ENCODE assay signal across 13 cellular contexts in the genomic region with DNA sequence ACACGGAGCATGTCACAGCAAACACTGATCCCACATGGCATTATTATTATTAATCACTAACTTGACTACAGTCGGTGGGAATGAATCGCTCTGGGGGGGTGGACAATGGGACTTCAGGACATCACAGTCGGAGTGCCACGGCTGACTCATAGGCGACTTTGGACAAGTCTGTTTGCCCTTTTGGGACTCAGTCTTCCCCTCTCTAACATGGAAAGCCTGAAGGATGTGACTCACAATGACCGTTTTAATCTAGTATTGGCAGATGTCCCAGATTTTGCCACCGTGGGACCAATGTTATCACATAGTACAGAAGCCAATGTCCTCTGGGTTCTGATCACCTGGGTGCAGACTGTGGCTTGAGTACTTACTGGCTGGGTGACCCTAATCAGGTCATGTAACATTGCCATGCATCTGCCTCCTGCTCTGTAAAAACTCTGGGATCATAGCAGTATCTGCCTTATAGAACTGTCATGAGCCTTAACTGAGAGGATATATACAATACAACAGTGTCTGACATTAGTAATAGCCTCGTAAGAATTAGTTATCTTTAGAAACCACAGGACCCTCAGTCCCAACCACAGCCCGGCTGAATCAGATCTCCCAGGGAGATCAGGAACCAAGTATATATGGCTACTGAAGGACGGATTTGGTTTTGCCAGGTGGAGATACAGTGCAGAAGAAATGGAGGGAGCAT.
DNase-seq lines count a peak whose midpoint lies in the region; ATAC-seq and TF ChIP-seq lines count a peak whose summit lies in the region.
"Had no signal": no experiment of that assay in that cellular context is flagged by ENCODE, and none has a peak within 500 bp of the region (broad histone marks: within the 10 kb centered on the region; RNA-seq: fewer than 3 reads in every experiment).

No MANE protein-coding gene starts in this region.

- no peaks in the 10 kb centered on the region for H3K9me2 ChIP-seq in GM23338 (ENCODE audit: insufficient read depth)
- H3K9me2 ChIP-seq in hepatocyte (replicated peaks; ENCODE audit: insufficient read depth), result no peaks in the 10 kb centered on the region

- ATAC-seq in activated naive CD8-positive, alpha-beta T cell treated with anti-CD3 and anti-CD28 coated beads, Interleukin-2, amount 50 U/mL, for 24 hours, result peak; percentile 39
- ATAC-seq in GM23338, result no peak
- ATAC-seq: left lobe of liver had no signal

- H3K27me3 Mint-ChIP-seq in activated naive CD8-positive, alpha-beta T cell treated with anti-CD3 and anti-CD28 coated beads, Interleukin-2, amount 50 U/mL, for 24 hours, result no peaks in the 10 kb centered on the region
- no peaks in the 10 kb centered on the region for H3K27me3 Mint-ChIP-seq in activated naive CD8-positive, alpha-beta T cell treated with anti-CD3 and anti-CD28 coated beads for 36 hours
- peaks cover 2% of the 10 kb centered on the region for H3K27me3 Mint-ChIP-seq in GM23338 (ENCODE audit: insufficient read depth, low read depth, poor library complexity)

- H4K20me1 ChIP-seq in GM23338 (replicated peaks; ENCODE audit: insufficient read depth) (no peaks in the 10 kb centered on the region), hepatocyte (ENCODE audit: insufficient read depth, poor library complexity, severe bottlenecking) (no peaks in the 10 kb centered on the region)

- H3F3A ChIP-seq in GM23338 (replicated peaks; ENCODE audit: low read depth), result no peaks in the 10 kb centered on the region

- 80% methylated on average over 11 of the region's 11 CpGs for WGBS in hepatocyte (ENCODE audit: low lambda C conversion rate, missing lambda C conversion rate)

- H3K4me3 Mint-ChIP-seq in activated naive CD8-positive, alpha-beta T cell treated with anti-CD3 and anti-CD28 coated beads, Interleukin-2, amount 50 U/mL, for 24 hours, result no peak overlapping the region
- H3K4me3 Mint-ChIP-seq in activated naive CD8-positive, alpha-beta T cell treated with anti-CD3 and anti-CD28 coated beads for 36 hours, result no peak overlapping the region
- no peak overlapping the region for H3K4me3 Mint-ChIP-seq in GM23338
- H3K4me3 Mint-ChIP-seq: activated naive CD8-positive, alpha-beta T cell treated with anti-CD3 and anti-CD28 coated beads, Interleukin-2, amount 10 ng/mL, durations not matched to agents 7 days and 5 days had no signal

- TF ChIP-seq CTCF in epithelial cell of esophagus (IDR thresholded peaks at IDR 0.05; ENCODE audit: insufficient read depth, low read depth, low read length, missing control alignments) (no peak), GM23338 (conservative IDR thresholded peaks at IDR 0.05; ENCODE audit: low read depth in 2 of 2) (no peak), hepatocyte (IDR thresholded peaks at IDR 0.05; ENCODE audit: poor library complexity) (no peak)

- no peaks in the 10 kb centered on the region for H3K79me2 ChIP-seq in GM23338 (replicated peaks; ENCODE audit: insufficient read depth)
- no peaks in the 10 kb centered on the region for H3K79me2 ChIP-seq in hepatocyte

- no peak overlapping the region for H2AFZ ChIP-seq in GM23338
- H2AFZ ChIP-seq in hepatocyte, result no peak overlapping the region

- no peaks in the 10 kb centered on the region for H3K27me3 ChIP-seq in GM23338 (ENCODE audit: insufficient read depth)
- no peaks in the 10 kb centered on the region for H3K27me3 ChIP-seq in hepatocyte
- H3K27me3 ChIP-seq: upper lobe of left lung had no signal

- H3K9me3 ChIP-seq in hepatocyte (ENCODE audit: low read depth), result no peaks in the 10 kb centered on the region
- H3K9me3 ChIP-seq: upper lobe of left lung had no signal

- H3K27ac ChIP-seq in GM23338 (ENCODE audit: low read depth), result no peak overlapping the region
- H3K27ac ChIP-seq in hepatocyte, result no peak overlapping the region
- H3K27ac ChIP-seq: upper lobe of left lung had no signal

- no peaks in the 10 kb centered on the region for H3K36me3 Mint-ChIP-seq in activated naive CD8-positive, alpha-beta T cell treated with anti-CD3 and anti-CD28 coated beads, Interleukin-2, amount 50 U/mL, for 24 hours (ENCODE audit: low read depth)
- H3K36me3 Mint-ChIP-seq in activated naive CD8-positive, alpha-beta T cell treated with anti-CD3 and anti-CD28 coated beads for 36 hours, result no peaks in the 10 kb centered on the region
- no peaks in the 10 kb centered on the region for H3K36me3 Mint-ChIP-seq in GM23338 (ENCODE audit: low read depth)
- H3K36me3 Mint-ChIP-seq: activated naive CD8-positive, alpha-beta T cell treated with anti-CD3 and anti-CD28 coated beads, Interleukin-2, amount 10 ng/mL, durations not matched to agents 7 days and 5 days had no signal

- no peak overlapping the region for H3K27ac Mint-ChIP-seq in activated naive CD8-positive, alpha-beta T cell treated with anti-CD3 and anti-CD28 coated beads, Interleukin-2, amount 50 U/mL, for 24 hours
- no peak overlapping the region for H3K27ac Mint-ChIP-seq in activated naive CD8-positive, alpha-beta T cell treated with anti-CD3 and anti-CD28 coated beads for 36 hours
- H3K27ac Mint-ChIP-seq in GM23338, result no peak overlapping the region
- H3K27ac Mint-ChIP-seq: activated naive CD8-positive, alpha-beta T cell treated with anti-CD3 and anti-CD28 coated beads, Interleukin-2, amount 10 ng/mL, durations not matched to agents 7 days and 5 days had no signal

- H3K4me3 ChIP-seq in epithelial cell of esophagus (ENCODE audit: low read length) (no peak overlapping the region), GM23338 (no peak overlapping the region), hepatocyte (no peak overlapping the region)
- H3K4me3 ChIP-seq: upper lobe of left lung had no signal

- H3K4me1 Mint-ChIP-seq in activated naive CD8-positive, alpha-beta T cell treated with anti-CD3 and anti-CD28 coated beads, Interleukin-2, amount 50 U/mL, for 24 hours, result peaks cover 19% of the 10 kb centered on the region
- H3K4me1 Mint-ChIP-seq in activated naive CD8-positive, alpha-beta T cell treated with anti-CD3 and anti-CD28 coated beads for 36 hours, result peaks cover 16% of the 10 kb centered on the region
- peaks cover 23% of the 10 kb centered on the region for H3K4me1 Mint-ChIP-seq in GM23338

- H3K4me2 ChIP-seq in GM23338 (no peak overlapping the region), hepatocyte (no peak overlapping the region)

- no peaks in the 10 kb centered on the region for H3K9me3 Mint-ChIP-seq in activated naive CD8-positive, alpha-beta T cell treated with anti-CD3 and anti-CD28 coated beads, Interleukin-2, amount 50 U/mL, for 24 hours
- H3K9me3 Mint-ChIP-seq in activated naive CD8-positive, alpha-beta T cell treated with anti-CD3 and anti-CD28 coated beads for 36 hours, result no peaks in the 10 kb centered on the region
- H3K9me3 Mint-ChIP-seq in GM23338, result no peaks in the 10 kb centered on the region
- H3K9me3 Mint-ChIP-seq: activated naive CD8-positive, alpha-beta T cell treated with anti-CD3 and anti-CD28 coated beads, Interleukin-2, amount 10 ng/mL, durations not matched to agents 7 days and 5 days had no signal

- H3K36me3 ChIP-seq in GM23338 (ENCODE audit: insufficient read depth), result no peaks in the 10 kb centered on the region
- H3K36me3 ChIP-seq in hepatocyte (replicated peaks; ENCODE audit: insufficient read depth, low read depth), result no peaks in the 10 kb centered on the region
- H3K36me3 ChIP-seq: upper lobe of left lung had no signal

- H3K4me1 ChIP-seq in GM23338 (ENCODE audit: insufficient read depth) (peaks cover 16% of the 10 kb centered on the region), hepatocyte (ENCODE audit: insufficient read depth) (peaks cover 10% of the 10 kb centered on the region)

- no peak for DNase-seq in activated naive CD8-positive, alpha-beta T cell treated with anti-CD3 and anti-CD28 coated beads, Interleukin-2, amount 50 U/mL, for 24 hours
- DNase-seq in activated naive CD8-positive, alpha-beta T cell treated with anti-CD3 and anti-CD28 coated beads for 36 hours, result no peak
- DNase-seq in RKO (ENCODE audit: low spot score), result peak; percentile 61
- peak; percentile 90 for DNase-seq in epithelial cell of esophagus (ENCODE audit: low read depth)
- no peak for DNase-seq in GM23338 (ENCODE audit: low spot score)
- DNase-seq in hippocampal formation (lab: John Stamatoyannopoulos, UW), result no peak
- no peak for DNase-seq in islet precursor cell
- no peak for DNase-seq in hepatocyte (ENCODE audit: low spot score)
- DNase-seq: activated CD8-positive, alpha-beta memory T cell treated with anti-CD3 and anti-CD28 coated beads for 24 hours; activated naive CD8-positive, alpha-beta T cell treated with anti-CD3 and anti-CD28 coated beads, Interleukin-2, amount 10 ng/mL, durations not matched to agents 7 days and 5 days; dermis blood vessel endothelial cell; upper lobe of left lung had no signal

TF ChIP-seq in GM23338, 12 proteins besides CTCF, POLR2A, EP300 and RAD21:
- TF ChIP-seq CREB1 (CRISPR knock-in tag; IDR thresholded peaks at IDR 0.05; ENCODE audit: low read depth), result no peak

Comparison
In these comparisons a context has a peak if more than half of its experiments do, and no peak if none do; other contexts are left out.
1. DNase-seq: peak in RKO (single experiment) and epithelial cell of esophagus (single experiment); none in activated naive CD8-positive, alpha-beta T cell treated with anti-CD3 and anti-CD28 coated beads, Interleukin-2, amount 50 U/mL, for 24 hours (single experiment), activated naive CD8-positive, alpha-beta T cell treated with anti-CD3 and anti-CD28 coated beads for 36 hours (single experiment), GM23338 (single experiment), hippocampal formation (0 of 2), islet precursor cell (single experiment) and hepatocyte (single experiment).